Comparison of ENCODE assay signal across 8 cellular contexts in genomic region chr1:28915036-28915895, GRCh38.
A peak's percentile ranks its signal among the peaks of the same experiment; 100 is the strongest.
DNase-seq lines count a peak whose midpoint lies in the region; FAIRE-seq and TF ChIP-seq lines count a peak whose summit lies in the region.

No MANE protein-coding gene starts in this region.

- TF ChIP-seq CTCF in astrocyte of the cerebellum (IDR thresholded peaks at IDR 0.05; ENCODE audit: low read depth, low read length, missing control alignments): no peak

- in situ Hi-C loops in astrocyte of the cerebellum (cut with HindIII; ENCODE audit: low sequenced_read_pairs): no loop called here

- peak overlapping the region; percentile 56 for H3K4me3 ChIP-seq in astrocyte of the cerebellum (ENCODE audit: low read depth, low read length)

- DNase-seq in NCI-H146 (lab: John Stamatoyannopoulos, UW): peak; percentile 53
- no peak for DNase-seq in NCI-H146 treated with DMSO at 0.1 percent for 48 hours (lab: John Stamatoyannopoulos, UW; ENCODE audit: unreplicated experiment)
- DNase-seq in HTR-8/SVneo (ENCODE audit: insufficient read length, low spot score): peak; percentile 35
- DNase-seq in SW480 (ENCODE audit: low spot score): peak; percentile 52
- peak; percentile 28 for DNase-seq in astrocyte of the cerebellum (ENCODE audit: low read depth)
- peak; percentile 39 for DNase-seq in iPS-NIHi7 (ENCODE audit: extremely low spot score)
- DNase-seq in stimulated activated CD4-positive, alpha-beta T cell treated with anti-CD3 and anti-CD28 coated beads, Interleukin-15, amount 100 ng/mL, for 48 hours (ENCODE audit: low read depth in 2 of 2): peak; percentile 10 to 31
- no peak for DNase-seq in OCI-M2 (lab: John Stamatoyannopoulos, UW; ENCODE audit: unreplicated experiment)

- no peak for FAIRE-seq in HTR-8/SVneo (lab: Jason Lieb, UNC)

Comparison
In these comparisons a context has a peak if more than half of its experiments do, and no peak if none do; other contexts are left out.
1. DNase-seq: peak in NCI-H146 (single experiment), HTR-8/SVneo (single experiment), SW480 (single experiment), astrocyte of the cerebellum (single experiment), iPS-NIHi7 (single experiment) and stimulated activated CD4-positive, alpha-beta T cell treated with anti-CD3 and anti-CD28 coated beads, Interleukin-15, amount 100 ng/mL, for 48 hours (2 of 2); none in NCI-H146 treated with DMSO at 0.1 percent for 48 hours (single experiment) and OCI-M2 (single experiment).